ENCODE assay signal across 8 cellular contexts in genomic region chr9:98056403-98057094, GRCh38. TPM values are rescaled to one million over a fixed set of nuclear protein-coding genes. Genes with fewer than 3 reads are reported as not detected.
DNase-seq lines count a peak whose midpoint lies in the region; ATAC-seq and TF ChIP-seq lines count a peak whose summit lies in the region.

A gene with protein sequence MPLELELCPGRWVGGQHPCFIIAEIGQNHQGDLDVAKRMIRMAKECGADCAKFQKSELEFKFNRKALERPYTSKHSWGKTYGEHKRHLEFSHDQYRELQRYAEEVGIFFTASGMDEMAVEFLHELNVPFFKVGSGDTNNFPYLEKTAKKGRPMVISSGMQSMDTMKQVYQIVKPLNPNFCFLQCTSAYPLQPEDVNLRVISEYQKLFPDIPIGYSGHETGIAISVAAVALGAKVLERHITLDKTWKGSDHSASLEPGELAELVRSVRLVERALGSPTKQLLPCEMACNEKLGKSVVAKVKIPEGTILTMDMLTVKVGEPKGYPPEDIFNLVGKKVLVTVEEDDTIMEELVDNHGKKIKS (plus strand): TSS chr9:98056732. CDS start chr9:98056809, 77 bp downstream.

- H3K4me2 ChIP-seq in hepatocyte: peak within 1 kb of the TSS; percentile 83

- H3K27me3 ChIP-seq in hepatocyte (no peaks in the 10 kb centered on the region), aorta (ENCODE audit: control insufficient read depth in 1 of 2, insufficient read depth in 2 of 2, low read length in 1 of 2) (no peaks in the 10 kb centered on the region)

- no peaks in the 10 kb centered on the region for H4K20me1 ChIP-seq in hepatocyte (ENCODE audit: insufficient read depth, poor library complexity, severe bottlenecking)

- TF ChIP-seq CTCF in hepatocyte (IDR thresholded peaks at IDR 0.05; ENCODE audit: poor library complexity): no peak

- H3K9me2 ChIP-seq in hepatocyte (replicated peaks; ENCODE audit: insufficient read depth): no peaks in the 10 kb centered on the region

- H3K36me3 ChIP-seq in hepatocyte (replicated peaks; ENCODE audit: insufficient read depth, low read depth) (no peaks in the 10 kb centered on the region), aorta (ENCODE audit: control insufficient read depth in 1 of 2, insufficient read depth in 2 of 2, low read length in 1 of 2) (peaks cover 0 to 4% of the 10 kb centered on the region in 2 donors)

- peak within 1 kb of the TSS; percentile 95 for H3K27ac ChIP-seq in hepatocyte
- H3K27ac ChIP-seq in aorta (ENCODE audit: low read depth in 1 of 2, low read length in 2 of 2): peak within 1 kb of the TSS; percentile 89 to 94

- peak within 1 kb of the TSS; percentile 86 for H2AFZ ChIP-seq in hepatocyte

- H3K79me2 ChIP-seq in hepatocyte: peaks cover 38% of the 10 kb centered on the region

- peak within 1 kb of the TSS; percentile 58 for H3K4me3 ChIP-seq in hepatocyte
- peak within 1 kb of the TSS; percentile 56 to 71 for H3K4me3 ChIP-seq in aorta (ENCODE audit: low read length in 2 of 2)

- H3K9me3 ChIP-seq in hepatocyte (ENCODE audit: low read depth): no peaks in the 10 kb centered on the region
- no peaks in the 10 kb centered on the region for H3K9me3 ChIP-seq in aorta (ENCODE audit: control insufficient read depth, low read length)

- WGBS in hepatocyte (ENCODE audit: low lambda C conversion rate, missing lambda C conversion rate): under 1% methylated on average over 48 of the region's 72 CpGs
- 0 to 1% methylated on average over 58 to 72 of the region's 72 CpGs for WGBS in aorta, 2 donors

- H3K4me1 ChIP-seq in hepatocyte (ENCODE audit: insufficient read depth) (peaks cover 11% of the 10 kb centered on the region), aorta (ENCODE audit: control insufficient read depth in 1 of 2, insufficient read depth in 2 of 2, low read length in 2 of 2) (no peaks in the 10 kb centered on the region)

- peak; percentile 78 for DNase-seq in NCI-H2081 treated with DMSO at 0.1 percent for 48 hours (lab: John Stamatoyannopoulos, UW)
- peak; percentile 91 for DNase-seq in T1000 (lab: John Stamatoyannopoulos, UW)
- peak; percentile 97 for DNase-seq in astrocyte of the hippocampus (ENCODE audit: low read depth, low spot score)
- peak; percentile 97 for DNase-seq in hepatocyte (ENCODE audit: low spot score)
- DNase-seq in renal cortical epithelial cell (ENCODE audit: low read depth): peak; percentile 83
- DNase-seq in aorta: peak; percentile 96 to 98

- ATAC-seq in GM18517 (IDR thresholded peaks at IDR 0.05; ENCODE audit: unreplicated experiment) (peak; percentile 88), HG03025 (IDR thresholded peaks at IDR 0.05; ENCODE audit: low FRiP score, unreplicated experiment) (peak; percentile 92), aorta (ENCODE audit: low FRiP score) (peak; percentile 98)

- intact Hi-C loops in aorta (cut with DNase I): loop anchor here in 1 of 2 donors (2.0 to 5.0 kb wide), 3 partner anchors 22 to 72 kb away; no protein-coding TSS in a partner anchor

RNA-seq across cellular contexts. Expression of the gene that starts here (rescaled TPM):
- total RNA-seq in hepatocyte (62.9 and 65.5 TPM in 2 replicates), renal cortical epithelial cell (86.7 and 393 TPM in 2 replicates), aorta (10 to 100 TPM; 40.8 to 47.3 TPM)
- polyA plus RNA-seq in hepatocyte (88.8 and 116 TPM in 2 replicates), aorta (10 to 100 TPM; 39.2 to 57.1 TPM)

Comparison
In these comparisons a context has a peak if more than half of its experiments do, and no peak if none do; other contexts are left out.
1. Peak in every context shown above with its lines: DNase-seq, ATAC-seq, H3K4me3 ChIP-seq and H3K27ac ChIP-seq.